18 cellular contexts compared by ENCODE assay signal in genomic region chr5:133130387-133131118, GRCh38.
A peak's percentile ranks its signal among the peaks of the same experiment; 100 is the strongest.
DNase-seq lines count a peak whose midpoint lies in the region; ATAC-seq, FAIRE-seq and TF ChIP-seq lines count a peak whose summit lies in the region.
"Had no signal": no experiment of that assay in that cellular context is flagged by ENCODE, and none has a peak within 500 bp of the region (broad histone marks: within the 10 kb centered on the region; RNA-seq: fewer than 3 reads in every experiment).

No MANE protein-coding gene starts in this region.

- POLR2A ChIA-PET in K562 (lab: Yijun Ruan, JAX), result interaction anchor here (0.8 kb wide), 1 partner anchor 19 kb away, joined by 3 read pairs; no protein-coding TSS in a partner anchor

- in situ Hi-C loops in K562 (cut with MboI), result no loop called here

- no peaks in the 10 kb centered on the region for H3K4me1 ChIP-seq in K562 (replicated peaks in 1 of 2; ENCODE audit: control insufficient read depth in 2 of 2, insufficient read depth in 2 of 2, low read length in 2 of 2)
- peaks cover 3% of the 10 kb centered on the region for H3K4me1 ChIP-seq in mesendoderm (ENCODE audit: control insufficient read depth, low read depth, low read length)
- H3K4me1 ChIP-seq: esophagus muscularis mucosa, prostate gland had no signal

- H3K23ac ChIP-seq in mesendoderm (ENCODE audit: low read length), result no peak overlapping the region

- no peak overlapping the region for H3K4ac ChIP-seq in mesendoderm (ENCODE audit: low read depth, low read length)

- ATAC-seq in K562 (no peak), SK-N-SH treated with all-trans-retinoic acid at 6 μM for 48 hours (no peak), GM21381 (IDR thresholded peaks at IDR 0.05; ENCODE audit: unreplicated experiment) (no peak)
- ATAC-seq: GM12878, left lung had no signal

- H3K4me2 ChIP-seq in K562 (ENCODE audit: insufficient read depth, low read length) (no peak overlapping the region), mesendoderm (ENCODE audit: low read length) (no peak overlapping the region)

- intact Hi-C loops in K562 (cut with micrococcal nuclease), result no loop called here

- no peak overlapping the region for H2BK120ac ChIP-seq in mesendoderm (ENCODE audit: low read depth, low read length)

- no peak for TF ChIP-seq EP300 in K562 (IDR thresholded peaks at IDR 0.05; ENCODE audit: low read length)

- CTCF ChIA-PET in K562 (lab: Yijun Ruan, JAX; ENCODE audit: low intra/inter-chr PET ratio), result no interaction called here

- no peak overlapping the region for H2BK15ac ChIP-seq in mesendoderm (replicated peaks; ENCODE audit: low read depth)

- H3K27me3 ChIP-seq in HL-60 (ENCODE audit: insufficient read depth, poor library complexity, severe bottlenecking) (no peaks in the 10 kb centered on the region), K562 (ENCODE audit: control insufficient read depth in 2 of 2, insufficient read depth in 2 of 2, low read length in 2 of 2) (peaks cover 5 to 21% of the 10 kb centered on the region in 2 experiments; a peak in 3 of 5 replicates), mesendoderm (ENCODE audit: insufficient read depth, low read length, poor library complexity) (no peaks in the 10 kb centered on the region)
- H3K27me3 ChIP-seq: esophagus muscularis mucosa, left lung had no signal

- no peaks in the 10 kb centered on the region for H3K36me3 ChIP-seq in K562 (ENCODE audit: control insufficient read depth, insufficient read depth, low read length)
- H3K36me3 ChIP-seq in mesendoderm (ENCODE audit: control insufficient read depth, insufficient read depth, low read length), result no peaks in the 10 kb centered on the region
- H3K36me3 ChIP-seq: esophagus muscularis mucosa, left lung, prostate gland had no signal

- DNase-seq in Daoy (ENCODE audit: low read depth), result peak; percentile 63
- peak; percentile 4 to 45 for DNase-seq in HL-60 (ENCODE audit: low read depth in 1 of 2, low spot score in 1 of 2)
- peak in 1 of 4 experiments; percentile 22 for DNase-seq in K562 (ENCODE audit: extremely low read depth in 1 of 4, low spot score in 3 of 4)
- peak; percentile 29 for DNase-seq in mesendoderm
- DNase-seq in amygdala (lab: John Stamatoyannopoulos, UW), result no peak
- DNase-seq in stimulated activated naive CD4-positive, alpha-beta T cell treated with Interleukin-2 at 50 U/mL for 16 hours (lab: John Stamatoyannopoulos, UW), result no peak
- DNase-seq: C1 segment of cervical spinal cord, hypothalamus, left lung, naive B cell, NCI-H2081, NCI-H526 treated with DMSO at 0.1 percent for 48 hours had no signal

- H4K5ac ChIP-seq in mesendoderm (ENCODE audit: low read length), result peak overlapping the region; percentile 87

- H2AFZ ChIP-seq in K562 (ENCODE audit: low read depth, low read length), result no peak overlapping the region

- no peak overlapping the region for H3K4me3 ChIP-seq in HL-60 (replicated peaks; ENCODE audit: insufficient read depth, low read length)
- no peak overlapping the region for H3K4me3 ChIP-seq in K562
- no peak overlapping the region for H3K4me3 ChIP-seq in mesendoderm (ENCODE audit: low read length)
- H3K4me3 ChIP-seq: esophagus muscularis mucosa, GM12878, left lung, prostate gland had no signal

- no peak overlapping the region for H2AK5ac ChIP-seq in mesendoderm (ENCODE audit: low read length)

- WGBS in K562 (ENCODE audit: insufficient coverage, low coverage, missing lambda C conversion rate), result 1% methylated on average over 6 of the region's 8 CpGs
- no CpG with 5 or more reads among the region's 8 CpGs for WGBS in mesendoderm (ENCODE audit: extremely low coverage, insufficient coverage, low lambda C conversion rate)

- TF ChIP-seq CTCF in HL-60 (IDR thresholded peaks at IDR 0.05; ENCODE audit: insufficient read depth, low read length) (no peak), K562 (IDR thresholded peaks at IDR 0.05 in 2 of 3, conservative IDR thresholded peaks at IDR 0.05 in 1 of 3; ENCODE audit: insufficient read depth in 2 of 3, low read depth in 1 of 3, low read length in 3 of 3) (no peak)

- H3K9me3 ChIP-seq in K562 (replicated peaks; ENCODE audit: control insufficient read depth, insufficient read depth, low read depth, low read length), result no peaks in the 10 kb centered on the region
- H3K9me3 ChIP-seq: esophagus muscularis mucosa, left lung, prostate gland had no signal

- no peak overlapping the region for H3K18ac ChIP-seq in mesendoderm (ENCODE audit: low read length)

- H3K56ac ChIP-seq in mesendoderm (ENCODE audit: low read length), result no peak overlapping the region

- H3K79me2 ChIP-seq in K562 (ENCODE audit: control insufficient read depth, insufficient read depth, low read length), result no peaks in the 10 kb centered on the region
- H3K79me2 ChIP-seq in mesendoderm (ENCODE audit: control insufficient read depth, insufficient read depth, low read length), result no peaks in the 10 kb centered on the region

- no peak for TF ChIP-seq POLR2A in K562 (conservative IDR thresholded peaks at IDR 0.05)

- no peak for TF ChIP-seq RAD21 in K562 (CRISPR knock-in tag; conservative IDR thresholded peaks at IDR 0.05 in 1 of 2, IDR thresholded peaks at IDR 0.05 in 1 of 2)

- H3K9me1 ChIP-seq in K562 (ENCODE audit: control insufficient read depth, insufficient read depth, low read length), result no peaks in the 10 kb centered on the region

- H2BK5ac ChIP-seq in mesendoderm (ENCODE audit: low read length), result no peak overlapping the region

- no peak overlapping the region for H4K8ac ChIP-seq in mesendoderm (ENCODE audit: low read depth, low read length)

- no peak for FAIRE-seq in K562 (lab: Jason Lieb, UNC)
- FAIRE-seq: colon, GM12878 had no signal

- H3K9ac ChIP-seq in K562 (ENCODE audit: insufficient read depth in 1 of 2, low read depth in 2 of 2, low read length in 2 of 2), result no peak overlapping the region
- H3K9ac ChIP-seq in mesendoderm (ENCODE audit: low read length), result no peak overlapping the region

- no TSS peak for BruUV-seq in K562 (replicated peaks; lab: Mats Ljungman, UMichigan)

- no peaks in the 10 kb centered on the region for H3K79me1 ChIP-seq in mesendoderm (ENCODE audit: low read length)

- H3K27ac ChIP-seq in HL-60 (replicated peaks) (no peak overlapping the region), K562 (ENCODE audit: extremely low read depth, low read depth, low read length) (no peak overlapping the region), mesendoderm (ENCODE audit: low read depth, low read length) (no peak overlapping the region)
- H3K27ac ChIP-seq: esophagus muscularis mucosa, left lung, prostate gland had no signal

- H4K20me1 ChIP-seq in K562 (replicated peaks; ENCODE audit: control insufficient read depth, insufficient read depth, low read length), result 0 out of 2 replicates have a peak, but pooled peaks cover 5% of the 10 kb centered on the region

TF ChIP-seq in K562, 482 proteins besides CTCF, POLR2A, EP300 and RAD21 (continues in another document):
- TF ChIP-seq TAF15 (IDR thresholded peaks at IDR 0.05; ENCODE audit: low read depth, low read length) (no peak), ATF3 (IDR thresholded peaks at IDR 0.05) (peak; percentile 63), ATF3 (CRISPR knock-in tag; conservative IDR thresholded peaks at IDR 0.05) (no peak), JUND (IDR thresholded peaks at IDR 0.05; ENCODE audit: borderline replicate concordance, low read depth, low read length) (peak; percentile 23; the same call in 1 of the 2 replicates), JUND (tag; IDR thresholded peaks at IDR 0.05; ENCODE audit: borderline replicate concordance, low read depth, low read length) (no peak), SPI1 (IDR thresholded peaks at IDR 0.05; ENCODE audit: borderline replicate concordance, low read depth, low read length) (peak; percentile 90), NCOA1 (IDR thresholded peaks at IDR 0.05; ENCODE audit: low read depth) (no peak)

TF ChIP-seq in SK-N-SH treated with all-trans-retinoic acid at 6 μM for 48 hours, 23 proteins besides CTCF, POLR2A, EP300 and RAD21 (continues in another document):
- no peak for TF ChIP-seq OSR1 (CRISPR knock-in tag; IDR thresholded peaks at IDR 0.05)
- TF ChIP-seq ZFP30 (CRISPR knock-in tag; IDR thresholded peaks at IDR 0.05), result no peak
- TF ChIP-seq CSRNP3 (CRISPR knock-in tag; IDR thresholded peaks at IDR 0.05), result no peak
- no peak for TF ChIP-seq ZNF8 (CRISPR knock-in tag; IDR thresholded peaks at IDR 0.05)
- TF ChIP-seq BACH2 (CRISPR knock-in tag; IDR thresholded peaks at IDR 0.05; ENCODE audit: borderline replicate concordance), result no peak
- no peak for TF ChIP-seq GLIS3 (CRISPR knock-in tag; IDR thresholded peaks at IDR 0.05)
- no peak for TF ChIP-seq ZNF70 (CRISPR knock-in tag; IDR thresholded peaks at IDR 0.05)
- no peak for TF ChIP-seq ZNF565 (CRISPR knock-in tag; conservative IDR thresholded peaks at IDR 0.05; ENCODE audit: low read depth)
- TF ChIP-seq CREB5 (CRISPR knock-in tag; IDR thresholded peaks at IDR 0.05; ENCODE audit: low read depth), result no peak
- no peak for TF ChIP-seq ARNTL (CRISPR knock-in tag; IDR thresholded peaks at IDR 0.05; ENCODE audit: borderline replicate concordance, low read depth)

Comparison
In these comparisons a context has a peak if more than half of its experiments do, and no peak if none do; other contexts are left out.
1. DNase-seq: peak in Daoy (single experiment), HL-60 (2 of 2) and mesendoderm (single experiment); none in amygdala (0 of 56) and stimulated activated naive CD4-positive, alpha-beta T cell treated with Interleukin-2 at 50 U/mL for 16 hours (single experiment).